11 cellular contexts compared by ENCODE assay signal in genomic region chr4:130359537-130359936, GRCh38.
DNase-seq lines count a peak whose midpoint lies in the region; ATAC-seq, FAIRE-seq and TF ChIP-seq lines count a peak whose summit lies in the region.
"Had no signal": no experiment of that assay in that cellular context is flagged by ENCODE, and none has a peak within 500 bp of the region (broad histone marks: within the 10 kb centered on the region; RNA-seq: fewer than 3 reads in every experiment).

No MANE protein-coding gene starts in this region.

- BruUV-seq in Caco-2 (replicated peaks; lab: Mats Ljungman, UMichigan) = no TSS peak

- FAIRE-seq in bronchial epithelial cell (lab: Jason Lieb, UNC) = no peak
- FAIRE-seq: keratinocyte, TTC549 had no signal

- H3K14ac ChIP-seq in mesenchymal stem cell (ENCODE audit: low read length in 2 of 2) = no peak overlapping the region

- no peak overlapping the region for H2AFZ ChIP-seq in mesenchymal stem cell (ENCODE audit: low read depth, low read length)

- 33% methylated on average over 1 of the region's 2 CpGs for WGBS in mesenchymal stem cell

- H2BK5ac ChIP-seq in mesenchymal stem cell (ENCODE audit: low read depth, low read length, poor library complexity, severe bottlenecking) = no peak overlapping the region

- H3K36me3 ChIP-seq in Caco-2 (ENCODE audit: control insufficient read depth, insufficient read depth, low read length) = no peaks in the 10 kb centered on the region
- H3K36me3 ChIP-seq in bronchial epithelial cell (ENCODE audit: control insufficient read depth, insufficient read depth, low read length) = no peaks in the 10 kb centered on the region
- no peaks in the 10 kb centered on the region for H3K36me3 ChIP-seq in mesenchymal stem cell (ENCODE audit: control insufficient read depth in 1 of 2, insufficient read depth in 2 of 2, low read depth in 1 of 2, low read length in 2 of 2)
- H3K36me3 ChIP-seq: transverse colon had no signal

- POLR2A ChIA-PET in Caco-2 (lab: Charles Lee) = no interaction called here

- no peak overlapping the region for H3K27ac Mint-ChIP-seq in Caco-2 (ENCODE audit: unreplicated experiment)

- no peaks in the 10 kb centered on the region for H3K9me3 ChIP-seq in Caco-2
- no peaks in the 10 kb centered on the region for H3K9me3 ChIP-seq in mesenchymal stem cell (ENCODE audit: control insufficient read depth, low read length)
- H3K9me3 ChIP-seq: transverse colon had no signal

- H2BK12ac ChIP-seq in mesenchymal stem cell (ENCODE audit: low read length in 2 of 2) = no peak overlapping the region

- intact Hi-C loops in Caco-2 (cut with micrococcal nuclease; ENCODE audit: unreplicated experiment) = loop anchor here (1.0 to 10.0 kb wide), 2 partner anchors 449 to 995 kb away; no protein-coding TSS in a partner anchor

- H2BK120ac ChIP-seq in mesenchymal stem cell (ENCODE audit: low read depth, low read length) = no peak overlapping the region

- H3K27me3 Mint-ChIP-seq in Caco-2 (ENCODE audit: insufficient read depth, unreplicated experiment) = peaks cover 3% of the 10 kb centered on the region

- no peak overlapping the region for H3K9ac ChIP-seq in mesenchymal stem cell (ENCODE audit: low read length)

- no peaks in the 10 kb centered on the region for H3K36me3 Mint-ChIP-seq in Caco-2 (ENCODE audit: insufficient read depth, unreplicated experiment)

- no peaks in the 10 kb centered on the region for H3K79me1 ChIP-seq in mesenchymal stem cell (replicated peaks; ENCODE audit: low read length, poor library complexity, severe bottlenecking)

- H3K4me1 ChIP-seq in Caco-2 = no peaks in the 10 kb centered on the region
- H3K4me1 ChIP-seq in mesenchymal stem cell (ENCODE audit: control insufficient read depth, insufficient read depth, low read depth, low read length) = no peaks in the 10 kb centered on the region
- H3K4me1 ChIP-seq: transverse colon had no signal

- TF ChIP-seq CTCF in Caco-2 (IDR thresholded peaks at IDR 0.05; ENCODE audit: insufficient read depth in 1 of 2, low read depth in 1 of 2, low read length in 1 of 2, severe bottlenecking in 1 of 2, unreplicated experiment in 1 of 2) (peak; percentile 11 to 30), LNCaP clone FGC (IDR thresholded peaks at IDR 0.05; ENCODE audit: control insufficient read depth, extremely low read depth, insufficient read depth) (peak; percentile 41), bronchial epithelial cell (IDR thresholded peaks at IDR 0.05; ENCODE audit: insufficient read depth, low read length, severe bottlenecking) (no peak)

- no peak overlapping the region for H4K91ac ChIP-seq in mesenchymal stem cell (ENCODE audit: low read length)

- no peak for DNase-seq in Caco-2
- no peak for DNase-seq in LNCaP clone FGC (ENCODE audit: low read depth)
- peak; percentile 13 for DNase-seq in bronchial epithelial cell (ENCODE audit: low read depth)
- peak; percentile 21 for DNase-seq in mesenchymal stem cell
- no peak for DNase-seq in cortex of kidney (lab: John Stamatoyannopoulos, UW)
- DNase-seq: transverse colon had no signal

- no peak overlapping the region for H3K18ac ChIP-seq in mesenchymal stem cell (ENCODE audit: low read depth in 1 of 2, low read length in 2 of 2)

- H3K4me3 ChIP-seq in Caco-2 (ENCODE audit: low read depth, low read length) (no peak overlapping the region), LNCaP clone FGC (ENCODE audit: low read depth, low read length) (no peak overlapping the region), bronchial epithelial cell (ENCODE audit: low read depth, low read length) (no peak overlapping the region), mesenchymal stem cell (ENCODE audit: insufficient read depth in 1 of 2, low read depth in 1 of 2, low read length in 2 of 2) (no peak overlapping the region)
- H3K4me3 ChIP-seq: transverse colon had no signal

- H3K27ac ChIP-seq in mesenchymal stem cell (ENCODE audit: low read length, poor library complexity, severe bottlenecking) = no peak overlapping the region
- H3K27ac ChIP-seq: transverse colon had no signal

- no peak overlapping the region for H2AK5ac ChIP-seq in mesenchymal stem cell (ENCODE audit: low read length, severe bottlenecking)

- no peak overlapping the region for H4K8ac ChIP-seq in mesenchymal stem cell (ENCODE audit: low read length)

- H3K4ac ChIP-seq in mesenchymal stem cell (ENCODE audit: low read depth in 1 of 2, low read length in 2 of 2) = no peak overlapping the region

- H3K4me3 Mint-ChIP-seq in Caco-2 (ENCODE audit: unreplicated experiment) = no peak overlapping the region

- CTCF ChIA-PET in Caco-2 (lab: Charles Lee) = no interaction called here

- H3K4me1 Mint-ChIP-seq in Caco-2 (ENCODE audit: low read depth, unreplicated experiment) = no peaks in the 10 kb centered on the region

- no peak for ATAC-seq in GM21515 (IDR thresholded peaks at IDR 0.05; ENCODE audit: unreplicated experiment)
- no peak for ATAC-seq in GM18873 (IDR thresholded peaks at IDR 0.05; ENCODE audit: low FRiP score, unreplicated experiment)
- no peak for ATAC-seq in GM21447 (IDR thresholded peaks at IDR 0.05; ENCODE audit: unreplicated experiment)

- H3K4me2 ChIP-seq in mesenchymal stem cell (ENCODE audit: low read length, poor library complexity, severe bottlenecking) = no peak overlapping the region

- no peak overlapping the region for H2BK15ac ChIP-seq in mesenchymal stem cell (ENCODE audit: low read depth, poor library complexity, severe bottlenecking)

- H3K9me3 Mint-ChIP-seq in Caco-2 (ENCODE audit: unreplicated experiment) = no peaks in the 10 kb centered on the region

- H3K27me3 ChIP-seq in Caco-2 (replicated peaks; ENCODE audit: control insufficient read depth, insufficient read depth, low read length) (no peaks in the 10 kb centered on the region), bronchial epithelial cell (ENCODE audit: control insufficient read depth, insufficient read depth, low read length) (no peaks in the 10 kb centered on the region), mesenchymal stem cell (ENCODE audit: control insufficient read depth in 1 of 2, insufficient read depth in 1 of 2, low read length in 2 of 2) (no peaks in the 10 kb centered on the region)
- H3K27me3 ChIP-seq: transverse colon had no signal

- H3K23ac ChIP-seq in mesenchymal stem cell (ENCODE audit: low read length in 2 of 2) = no peak overlapping the region

Comparison
In these comparisons a context has a peak if more than half of its experiments do, and no peak if none do; other contexts are left out.
1. DNase-seq: peak in bronchial epithelial cell (single experiment) and mesenchymal stem cell (single experiment); none in Caco-2 (0 of 2), LNCaP clone FGC (single experiment) and cortex of kidney (single experiment).